Comparison of ENCODE assay signal across 1 cellular context in the genomic region with DNA sequence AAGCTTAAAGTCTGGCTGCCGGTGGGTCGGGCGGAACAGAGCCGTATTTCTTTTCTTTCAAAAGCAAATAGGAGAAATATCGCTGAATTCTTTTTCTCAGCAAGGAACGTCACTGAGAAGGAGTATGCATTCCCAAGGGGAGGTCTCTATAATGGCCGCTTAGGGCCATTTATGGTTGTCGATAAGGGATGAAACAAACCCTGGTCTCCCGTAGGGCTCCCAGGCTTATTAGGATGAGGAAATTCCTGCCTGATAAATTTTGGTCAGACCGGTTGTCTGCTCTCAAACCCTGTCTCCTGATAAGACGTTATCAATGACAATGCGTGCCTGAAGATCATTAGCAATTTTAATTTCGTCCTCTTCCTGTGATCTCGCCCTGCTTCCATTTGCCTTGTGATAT.
TF ChIP-seq lines count a peak whose summit lies in the region.

No MANE protein-coding gene starts in this region.

TF ChIP-seq in K562, 482 proteins besides CTCF, POLR2A, EP300 and RAD21 (continued from another document):
- TF ChIP-seq, protein P1, sequence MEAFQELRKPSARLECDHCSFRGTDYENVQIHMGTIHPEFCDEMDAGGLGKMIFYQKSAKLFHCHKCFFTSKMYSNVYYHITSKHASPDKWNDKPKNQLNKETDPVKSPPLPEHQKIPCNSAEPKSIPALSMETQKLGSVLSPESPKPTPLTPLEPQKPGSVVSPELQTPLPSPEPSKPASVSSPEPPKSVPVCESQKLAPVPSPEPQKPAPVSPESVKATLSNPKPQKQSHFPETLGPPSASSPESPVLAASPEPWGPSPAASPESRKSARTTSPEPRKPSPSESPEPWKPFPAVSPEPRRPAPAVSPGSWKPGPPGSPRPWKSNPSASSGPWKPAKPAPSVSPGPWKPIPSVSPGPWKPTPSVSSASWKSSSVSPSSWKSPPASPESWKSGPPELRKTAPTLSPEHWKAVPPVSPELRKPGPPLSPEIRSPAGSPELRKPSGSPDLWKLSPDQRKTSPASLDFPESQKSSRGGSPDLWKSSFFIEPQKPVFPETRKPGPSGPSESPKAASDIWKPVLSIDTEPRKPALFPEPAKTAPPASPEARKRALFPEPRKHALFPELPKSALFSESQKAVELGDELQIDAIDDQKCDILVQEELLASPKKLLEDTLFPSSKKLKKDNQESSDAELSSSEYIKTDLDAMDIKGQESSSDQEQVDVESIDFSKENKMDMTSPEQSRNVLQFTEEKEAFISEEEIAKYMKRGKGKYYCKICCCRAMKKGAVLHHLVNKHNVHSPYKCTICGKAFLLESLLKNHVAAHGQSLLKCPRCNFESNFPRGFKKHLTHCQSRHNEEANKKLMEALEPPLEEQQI (IDR thresholded peaks at IDR 0.05): peak; percentile 46; the same call in 1 of the 2 replicates
- peak; percentile 60; the same call in 1 of the 2 replicates for TF ChIP-seq CBX1 (IDR thresholded peaks at IDR 0.05; ENCODE audit: low read depth)
- TF ChIP-seq, protein P2, sequence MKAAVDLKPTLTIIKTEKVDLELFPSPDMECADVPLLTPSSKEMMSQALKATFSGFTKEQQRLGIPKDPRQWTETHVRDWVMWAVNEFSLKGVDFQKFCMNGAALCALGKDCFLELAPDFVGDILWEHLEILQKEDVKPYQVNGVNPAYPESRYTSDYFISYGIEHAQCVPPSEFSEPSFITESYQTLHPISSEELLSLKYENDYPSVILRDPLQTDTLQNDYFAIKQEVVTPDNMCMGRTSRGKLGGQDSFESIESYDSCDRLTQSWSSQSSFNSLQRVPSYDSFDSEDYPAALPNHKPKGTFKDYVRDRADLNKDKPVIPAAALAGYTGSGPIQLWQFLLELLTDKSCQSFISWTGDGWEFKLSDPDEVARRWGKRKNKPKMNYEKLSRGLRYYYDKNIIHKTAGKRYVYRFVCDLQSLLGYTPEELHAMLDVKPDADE (conservative IDR thresholded peaks at IDR 0.05; ENCODE audit: control insufficient read depth, low read depth, low read length): no peak
- peak; percentile 90 for TF ChIP-seq CBX5 (IDR thresholded peaks at IDR 0.05; ENCODE audit: borderline replicate concordance, low read depth)
- peak in 1 of 2 experiments; percentile 46; a peak in 1 of 4 replicates for TF ChIP-seq TRIM24 (IDR thresholded peaks at IDR 0.05)
TF ChIP-seq in K562: peak in this region for 8.
